ENCODE assay signal across 11 cellular contexts in genomic region chr2:213551526-213551925, GRCh38.
"Had no signal": no experiment of that assay in that cellular context is flagged by ENCODE, and none has a peak within 500 bp of the region (broad histone marks: within the 10 kb centered on the region; RNA-seq: fewer than 3 reads in every experiment).

No MANE protein-coding gene starts in this region.

- H3K4me2 ChIP-seq: GM23338, KMS-11 had no signal

- FAIRE-seq: H1, H54, HepG2 had no signal

- ATAC-seq: GM23338, HepG2 had no signal

- H3K4me3 Mint-ChIP-seq: GM23338, H9, IgD-negative memory B cell had no signal

- H3K27ac ChIP-seq: HL-60, KMS-11 had no signal

- H3K4me1 Mint-ChIP-seq: GM23338, IgD-negative memory B cell had no signal

- H3K27me3 Mint-ChIP-seq: IgD-negative memory B cell had no signal

- H3K9ac ChIP-seq: KMS-11 had no signal

- H3K27ac Mint-ChIP-seq: GM23338, IgD-negative memory B cell had no signal

- DNase-seq: H9, HCEC 1CT, Karpas-422, KBM-7 had no signal

- H2AFZ ChIP-seq: GM23338 had no signal

- H3K4me3 ChIP-seq: GM23338 had no signal

- H3K9me3 Mint-ChIP-seq: GM23338, H9 had no signal
